25 cellular contexts compared by ENCODE assay signal in the genomic region with DNA sequence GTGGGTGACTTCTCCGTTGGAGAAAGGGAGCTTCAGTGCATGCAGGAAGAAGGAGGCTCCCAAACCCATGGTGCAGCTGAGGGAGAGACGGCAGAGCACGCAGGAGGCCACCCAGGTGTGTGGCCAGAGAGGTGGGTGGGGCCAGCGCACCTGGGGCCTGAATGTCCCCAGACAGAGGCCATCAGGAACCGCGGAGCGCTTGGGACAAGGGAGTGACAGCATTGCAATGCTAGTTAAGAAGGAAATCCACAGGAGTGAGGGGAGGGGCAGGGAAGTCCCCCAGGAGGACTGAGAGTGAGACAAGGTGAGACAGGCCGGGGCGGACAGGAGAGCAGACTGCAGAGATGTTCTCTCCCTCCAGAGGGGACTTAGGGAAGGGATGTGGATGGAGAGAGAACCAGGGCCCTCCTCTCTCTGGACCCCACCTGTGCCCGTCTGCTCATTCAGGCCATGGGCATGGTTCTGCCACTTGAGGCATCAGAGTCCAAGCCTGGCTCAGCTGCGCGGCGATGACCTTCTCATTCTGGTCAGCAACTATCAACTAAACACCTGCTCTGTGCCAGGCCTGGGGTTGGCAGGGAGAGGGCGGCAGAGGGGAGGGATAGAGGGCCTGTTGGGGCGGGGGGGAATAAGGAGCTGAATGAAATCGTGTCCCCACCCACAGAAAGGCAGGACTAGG.
DNase-seq lines count a peak whose midpoint lies in the region; ATAC-seq and TF ChIP-seq lines count a peak whose summit lies in the region.
"Had no signal": no experiment of that assay in that cellular context is flagged by ENCODE, and none has a peak within 500 bp of the region (broad histone marks: within the 10 kb centered on the region; RNA-seq: fewer than 3 reads in every experiment).

No MANE protein-coding gene starts in this region.

- no peaks in the 10 kb centered on the region for H3K79me2 ChIP-seq in mammary epithelial cell (ENCODE audit: insufficient read depth, low read length)

- intact Hi-C loops in mammary epithelial cell (cut with micrococcal nuclease) = no loop called here
- intact Hi-C loops in MCF 10A (cut with micrococcal nuclease) = no loop called here
- intact Hi-C loops in heart left ventricle (cut with DNase I) = loop anchor here in 7 of 10 donors (2.0 to 10.0 kb wide), 4 partner anchors 65 to 183 kb away; partner anchors contain the start of gene COL13A1 (in 5 of the 7)
- intact Hi-C loops in aorta (cut with DNase I) = loop anchor here (5.0 kb wide), 1 partner anchor 70 kb away; the partner anchor contains the start of gene COL13A1 (in 2 of the 2)

- H2AFZ ChIP-seq in mammary epithelial cell (ENCODE audit: low read depth, low read length) = peak overlapping the region; percentile 42

- H3K27ac Mint-ChIP-seq in MCF 10A (ENCODE audit: low read depth, unreplicated experiment) (no peak overlapping the region), nephron (peak overlapping the region in 2 of 3 experiments; percentile 42 to 91)
- H3K27ac Mint-ChIP-seq: activated CD4-positive, alpha-beta T cell treated with anti-CD3 and anti-CD28 coated beads for 36 hours; activated naive CD8-positive, alpha-beta T cell treated with anti-CD3 and anti-CD28 coated beads, Interleukin-2, amount 50 U/mL, for 24 hours had no signal

- H3K27me3 ChIP-seq in mammary epithelial cell (ENCODE audit: insufficient read depth, low read length) (no peaks in the 10 kb centered on the region), heart left ventricle (no peaks in the 10 kb centered on the region), aorta (ENCODE audit: control insufficient read depth in 1 of 2, insufficient read depth in 2 of 2, low read length in 1 of 2) (no peaks in the 10 kb centered on the region)
- H3K27me3 ChIP-seq: body of pancreas, neutrophil, tibial nerve had no signal

- dilution Hi-C loops in mammary epithelial cell (cut with HindIII; ENCODE audit: low sequenced_read_pairs) = no loop called here

- H3K36me3 ChIP-seq in mammary epithelial cell (ENCODE audit: insufficient read depth, low read length) (no peaks in the 10 kb centered on the region), heart left ventricle (no peaks in the 10 kb centered on the region), aorta (ENCODE audit: control insufficient read depth in 1 of 2, insufficient read depth in 2 of 2, low read length in 1 of 2) (no peaks in the 10 kb centered on the region)
- H3K36me3 ChIP-seq: neutrophil, tibial nerve had no signal

- TF ChIP-seq POLR2A in heart left ventricle (IDR thresholded peaks at IDR 0.05) = no peak

- POLR2A ChIA-PET in MCF 10A (lab: Yijun Ruan, JAX) = interaction anchor here (0.8 kb wide), 1 partner anchor 10 kb away, joined by 3 read pairs; no protein-coding TSS in a partner anchor

- no peak overlapping the region for H3K9ac ChIP-seq in mammary epithelial cell (ENCODE audit: insufficient read depth, low read length)
- H3K9ac ChIP-seq: SK-N-SH had no signal

- CTCF ChIA-PET in mammary epithelial cell (lab: Charles Lee; ENCODE audit: low non-redundant PET) (no interaction called here), MCF 10A (lab: Yijun Ruan, JAX) (interaction anchor here (1.7 kb wide), 1 partner anchor 14 kb away, joined by 5 read pairs; no protein-coding TSS in a partner anchor)

- H3K4me1 ChIP-seq in mammary epithelial cell (ENCODE audit: insufficient read depth, low read length) = peaks cover 57% of the 10 kb centered on the region
- peaks cover 0 to 76% (median 44%) of the 10 kb centered on the region in 12 donors for H3K4me1 ChIP-seq in heart left ventricle
- peaks cover 0 to 3% of the 10 kb centered on the region in 2 donors for H3K4me1 ChIP-seq in aorta (ENCODE audit: control insufficient read depth in 1 of 2, insufficient read depth in 2 of 2, low read length in 2 of 2)
- H3K4me1 ChIP-seq: body of pancreas had no signal

- no peak for DNase-seq in mammary epithelial cell
- no peak for DNase-seq in MCF 10A (ENCODE audit: unreplicated experiment)
- peak; percentile 57 to 78 (median 76) for DNase-seq in heart left ventricle
- peak in 1 of 2 donors; percentile 66 for DNase-seq in aorta
- DNase-seq in dedifferentiated amniotic fluid mesenchymal stem cell (ENCODE audit: extremely low spot score) = no peak
- DNase-seq: activated CD4-positive, alpha-beta T cell treated with anti-CD3 and anti-CD28 coated beads for 36 hours; activated CD8-positive, alpha-beta memory T cell treated with anti-CD3 and anti-CD28 coated beads for 24 hours; activated gamma-delta T cell treated with Interleukin-2 at 50 U/mL for 16 hours; activated naive CD8-positive, alpha-beta T cell treated with anti-CD3 and anti-CD28 coated beads, Interleukin-2, amount 50 U/mL, for 24 hours; AML-193; body of pancreas; H9; NCI-H1417 treated with DMSO at 0.1 percent for 48 hours; NCI-H2081; SK-N-SH; small intestine; stimulated activated CD8-positive, alpha-beta memory T cell treated with anti-CD3 and anti-CD28 coated beads, Interleukin-4, amount 100 ng/mL, for 48 hours; stimulated activated naive CD8-positive, alpha-beta T cell treated with anti-CD3 and anti-CD28 coated beads, Interleukin-15, amount 100 ng/mL, for 72 hours had no signal

- in situ Hi-C loops in mammary epithelial cell (cut with MboI; ENCODE audit: low sequenced_read_pairs in 2 of 2) = no loop called here

- ATAC-seq in heart left ventricle (peak; percentile 4 to 47 (median 42)), aorta (ENCODE audit: low FRiP score) (peak; percentile 6), HG02610 (IDR thresholded peaks at IDR 0.05; ENCODE audit: unreplicated experiment) (no peak), HG03097 (IDR thresholded peaks at IDR 0.05; ENCODE audit: low FRiP score, unreplicated experiment) (no peak)
- ATAC-seq: activated CD4-positive, alpha-beta T cell treated with anti-CD3 and anti-CD28 coated beads for 36 hours; activated naive CD8-positive, alpha-beta T cell treated with anti-CD3 and anti-CD28 coated beads, Interleukin-2, amount 50 U/mL, for 24 hours; body of pancreas; stimulated activated naive CD8-positive, alpha-beta T cell treated with anti-CD3 and anti-CD28 coated beads, Interleukin-15, amount 100 ng/mL, for 72 hours had no signal

- BruUV-seq in mammary epithelial cell (replicated peaks; lab: Mats Ljungman, UMichigan) (no TSS peak), MCF 10A (replicated peaks; lab: Mats Ljungman, UMichigan) (no TSS peak)

- H3K27me3 Mint-ChIP-seq in MCF 10A (ENCODE audit: insufficient read depth, unreplicated experiment) (no peaks in the 10 kb centered on the region), nephron (ENCODE audit: low read depth) (peaks cover 3% of the 10 kb centered on the region)

- peaks cover 12% of the 10 kb centered on the region for H3K4me1 Mint-ChIP-seq in MCF 10A (ENCODE audit: insufficient read depth, unreplicated experiment)
- peaks cover 57% of the 10 kb centered on the region for H3K4me1 Mint-ChIP-seq in nephron

- H3K9me3 Mint-ChIP-seq in MCF 10A (ENCODE audit: unreplicated experiment) = no peaks in the 10 kb centered on the region
- no peaks in the 10 kb centered on the region for H3K9me3 Mint-ChIP-seq in nephron
- H3K9me3 Mint-ChIP-seq: activated naive CD8-positive, alpha-beta T cell treated with anti-CD3 and anti-CD28 coated beads, Interleukin-2, amount 50 U/mL, for 24 hours; stimulated activated naive CD8-positive, alpha-beta T cell treated with anti-CD3 and anti-CD28 coated beads, Interleukin-15, amount 100 ng/mL, for 72 hours; T-helper 2 cell treated with Interferon-gamma antibody and Interleukin-4, amounts not matched to agents 5 μg/mL and 100 μg/mL, for 36 hours had no signal

- TF ChIP-seq CTCF in mammary epithelial cell (conservative IDR thresholded peaks at IDR 0.05 in 1 of 2, IDR thresholded peaks at IDR 0.05 in 1 of 2; ENCODE audit: extremely low read depth in 1 of 2, insufficient read depth in 1 of 2, low read depth in 1 of 2, low read length in 2 of 2) = peak in 1 of 2 donors; percentile 22
- TF ChIP-seq CTCF in MCF 10A (IDR thresholded peaks at IDR 0.05; ENCODE audit: unreplicated experiment) = no peak
- peak in 7 of 12 donors; percentile 8 to 43 (median 22) for TF ChIP-seq CTCF in heart left ventricle (IDR thresholded peaks at IDR 0.05)
- TF ChIP-seq CTCF in nephron (IDR thresholded peaks at IDR 0.05; ENCODE audit: unreplicated experiment in 3 of 3) = no peak

- no peaks in the 10 kb centered on the region for H3K36me3 Mint-ChIP-seq in MCF 10A (ENCODE audit: insufficient read depth, unreplicated experiment)
- no peaks in the 10 kb centered on the region for H3K36me3 Mint-ChIP-seq in nephron (ENCODE audit: low read depth)

- no peaks in the 10 kb centered on the region for H4K20me1 ChIP-seq in mammary epithelial cell (ENCODE audit: insufficient read depth, low read length)

- H3K27ac ChIP-seq in mammary epithelial cell (ENCODE audit: insufficient read depth, low read depth, low read length) = no peak overlapping the region
- H3K27ac ChIP-seq in heart left ventricle = peak overlapping the region in 9 of 12 donors; percentile 78 to 92 (median 84)
- H3K27ac ChIP-seq in aorta (ENCODE audit: low read depth in 1 of 2, low read length in 2 of 2) = peak overlapping the region; percentile 7 to 93
- H3K27ac ChIP-seq: body of pancreas, neutrophil, tibial nerve had no signal

- H3K4me3 ChIP-seq in mammary epithelial cell (replicated peaks in 1 of 3; ENCODE audit: insufficient read depth in 1 of 3, low read depth in 2 of 3, low read length in 3 of 3) = no peak overlapping the region
- no peak overlapping the region for H3K4me3 ChIP-seq in heart left ventricle
- no peak overlapping the region for H3K4me3 ChIP-seq in aorta (ENCODE audit: low read length in 2 of 2)
- H3K4me3 ChIP-seq: A549, body of pancreas, tibial nerve had no signal

- H3K9me3 ChIP-seq in mammary epithelial cell (replicated peaks; ENCODE audit: insufficient read depth, low read length) (no peaks in the 10 kb centered on the region), heart left ventricle (no peaks in the 10 kb centered on the region), aorta (ENCODE audit: control insufficient read depth, low read length) (no peaks in the 10 kb centered on the region)
- H3K9me3 ChIP-seq: A549, body of pancreas, neutrophil, SK-N-SH, tibial nerve had no signal

- H3K4me2 ChIP-seq in mammary epithelial cell (ENCODE audit: insufficient read depth, low read depth, low read length) = no peak overlapping the region
- H3K4me2 ChIP-seq: SK-N-SH had no signal

- 63% methylated on average over 9 of the region's 16 CpGs for WGBS in mammary epithelial cell (ENCODE audit: low coverage, missing lambda C conversion rate)
- 76 to 87% (median 79%) methylated on average over 11 to 16 of the region's 16 CpGs for WGBS in heart left ventricle, 4 donors
- WGBS in aorta, 2 donors = 54% methylated on average over 16 of the region's 16 CpGs

- H3K4me3 Mint-ChIP-seq in MCF 10A (ENCODE audit: unreplicated experiment) (no peak overlapping the region), nephron (no peak overlapping the region)
- H3K4me3 Mint-ChIP-seq: activated CD4-positive, alpha-beta T cell treated with anti-CD3 and anti-CD28 coated beads for 36 hours; activated naive CD8-positive, alpha-beta T cell treated with anti-CD3 and anti-CD28 coated beads, Interleukin-2, amount 50 U/mL, for 24 hours; H9; stimulated activated naive CD8-positive, alpha-beta T cell treated with anti-CD3 and anti-CD28 coated beads, Interleukin-15, amount 100 ng/mL, for 72 hours; T-helper 2 cell treated with Interferon-gamma antibody and Interleukin-4, amounts not matched to agents 5 μg/mL and 100 μg/mL, for 36 hours had no signal

Comparison
In these comparisons a context has a peak if more than half of its experiments do, and no peak if none do; other contexts are left out.
1. DNase-seq: peak in heart left ventricle (5 of 5); none in mammary epithelial cell (single experiment), MCF 10A (single experiment) and dedifferentiated amniotic fluid mesenchymal stem cell (single experiment).
2. CTCF ChIP-seq: peak in heart left ventricle (7 of 12); none in MCF 10A (single experiment) and nephron (0 of 3).
3. ATAC-seq: peak in heart left ventricle (4 of 4) and aorta (single experiment); none in HG02610 (single experiment) and HG03097 (single experiment).
4. intact Hi-C loops: an anchor here in heart left ventricle (2.0 to 10.0 kb wide) and aorta (5.0 kb wide); none called in mammary epithelial cell and MCF 10A.